Comparison of ENCODE assay signal across 11 cellular contexts in the genomic region with DNA sequence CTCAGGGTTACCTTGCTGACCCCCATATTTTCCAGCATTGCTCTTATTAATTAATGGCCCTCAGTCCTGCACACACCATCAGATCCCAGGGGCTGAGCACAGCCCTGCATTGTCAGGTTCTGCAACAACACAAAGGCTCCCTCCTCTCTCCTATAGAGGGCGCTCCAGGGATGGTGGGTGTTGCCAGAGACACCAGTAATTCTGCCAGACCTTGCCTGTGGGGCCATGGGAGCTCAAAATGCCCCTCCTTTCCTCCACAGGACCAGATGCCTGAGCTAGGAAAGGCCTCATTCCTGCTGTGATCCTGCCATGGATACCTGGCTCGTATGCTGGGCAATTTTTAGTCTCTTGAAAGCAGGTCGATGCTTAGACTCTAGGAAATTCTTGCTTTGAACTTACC. TPM values are rescaled to one million over a fixed set of nuclear protein-coding genes. Genes with fewer than 3 reads are reported as not detected.
DNase-seq lines count a peak whose midpoint lies in the region; ATAC-seq and TF ChIP-seq lines count a peak whose summit lies in the region.
"Had no signal": no experiment of that assay in that cellular context is flagged by ENCODE, and none has a peak within 500 bp of the region (broad histone marks: within the 10 kb centered on the region; RNA-seq: fewer than 3 reads in every experiment).

No MANE protein-coding gene starts in this region.

- H3K4me1 ChIP-seq in right atrium auricular region: no peaks in the 10 kb centered on the region

- H3K4me1 Mint-ChIP-seq in activated naive CD8-positive, alpha-beta T cell treated with anti-CD3 and anti-CD28 coated beads for 36 hours: peaks cover 16% of the 10 kb centered on the region

- no peaks in the 10 kb centered on the region for H3K9me3 Mint-ChIP-seq in activated naive CD8-positive, alpha-beta T cell treated with anti-CD3 and anti-CD28 coated beads for 36 hours

- H3K4me3 Mint-ChIP-seq in activated naive CD8-positive, alpha-beta T cell treated with anti-CD3 and anti-CD28 coated beads for 36 hours: peak overlapping the region; percentile 33

- H3K4me3 ChIP-seq in retinal pigment epithelial cell (ENCODE audit: low read length) (no peak overlapping the region), dorsolateral prefrontal cortex (no peak overlapping the region), right atrium auricular region (no peak overlapping the region)

- no peaks in the 10 kb centered on the region for H3K36me3 ChIP-seq in right atrium auricular region

- no peaks in the 10 kb centered on the region for H3K9me3 ChIP-seq in right atrium auricular region

- TF ChIP-seq CTCF in GM12872 (IDR thresholded peaks at IDR 0.05; ENCODE audit: insufficient read depth, low read depth, low read length) (peak; percentile 57), retinal pigment epithelial cell (conservative IDR thresholded peaks at IDR 0.05; ENCODE audit: low read depth, low read length) (peak; percentile 47), dorsolateral prefrontal cortex (IDR thresholded peaks at IDR 0.05 in 54 of 56, conservative IDR thresholded peaks at IDR 0.05 in 2 of 56; ENCODE audit: low read depth in 1 of 56, partially characterized antibody in 56 of 56) (peak in 1 of 56 donors; percentile 7), right atrium auricular region (IDR thresholded peaks at IDR 0.05) (no peak)

- H3K27me3 Mint-ChIP-seq in activated naive CD8-positive, alpha-beta T cell treated with anti-CD3 and anti-CD28 coated beads for 36 hours: peaks cover 16% of the 10 kb centered on the region

- no peak overlapping the region for H3K27ac ChIP-seq in dorsolateral prefrontal cortex
- H3K27ac ChIP-seq in right atrium auricular region: no peak overlapping the region

- H3K27ac Mint-ChIP-seq in activated naive CD8-positive, alpha-beta T cell treated with anti-CD3 and anti-CD28 coated beads for 36 hours: no peak overlapping the region
- H3K27ac Mint-ChIP-seq: IgD-negative memory B cell had no signal

- DNase-seq in NAMALWA (ENCODE audit: low spot score): peak; percentile 58
- DNase-seq in activated naive CD8-positive, alpha-beta T cell treated with anti-CD3 and anti-CD28 coated beads for 36 hours: peak; percentile 35
- DNase-seq in retinal pigment epithelial cell (ENCODE audit: low read depth): no peak
- no peak for DNase-seq in dorsolateral prefrontal cortex
- no peak for DNase-seq in right atrium auricular region (ENCODE audit: low spot score)
- DNase-seq in LoVo (ENCODE audit: low spot score): no peak

- H3K27me3 ChIP-seq in dorsolateral prefrontal cortex: peaks cover 0 to 12% (median 0%) of the 10 kb centered on the region in 45 donors
- H3K27me3 ChIP-seq in right atrium auricular region: no peaks in the 10 kb centered on the region

- ATAC-seq in GM21786 (IDR thresholded peaks at IDR 0.05; ENCODE audit: unreplicated experiment): no peak

- no peaks in the 10 kb centered on the region for H3K36me3 Mint-ChIP-seq in activated naive CD8-positive, alpha-beta T cell treated with anti-CD3 and anti-CD28 coated beads for 36 hours
- H3K36me3 Mint-ChIP-seq: IgD-negative memory B cell had no signal

- intact Hi-C loops in dorsolateral prefrontal cortex (cut with DNase I): no loop called here

RNA-seq across cellular contexts. Expression of a gene that starts 42.8 kb away (rescaled TPM):
- total RNA-seq in activated naive CD8-positive, alpha-beta T cell treated with anti-CD3 and anti-CD28 coated beads for 36 hours: not detected
- total RNA-seq in dorsolateral prefrontal cortex: not detected
- not detected for total RNA-seq in right atrium auricular region
- total RNA-seq: activated CD8-positive, alpha-beta memory T cell treated with anti-CD3 and anti-CD28 coated beads for 36 hours; glomerular endothelial cell had no signal

Comparison
In these comparisons a context has a peak if more than half of its experiments do, and no peak if none do; other contexts are left out.
1. CTCF ChIP-seq: peak in GM12872 (single experiment) and retinal pigment epithelial cell (single experiment); none in right atrium auricular region (0 of 2).
2. DNase-seq: peak in NAMALWA (single experiment) and activated naive CD8-positive, alpha-beta T cell treated with anti-CD3 and anti-CD28 coated beads for 36 hours (single experiment); none in retinal pigment epithelial cell (single experiment), dorsolateral prefrontal cortex (0 of 10), right atrium auricular region (single experiment) and LoVo (single experiment).